Comparison of ENCODE assay signal across 9 cellular contexts in the genomic region with DNA sequence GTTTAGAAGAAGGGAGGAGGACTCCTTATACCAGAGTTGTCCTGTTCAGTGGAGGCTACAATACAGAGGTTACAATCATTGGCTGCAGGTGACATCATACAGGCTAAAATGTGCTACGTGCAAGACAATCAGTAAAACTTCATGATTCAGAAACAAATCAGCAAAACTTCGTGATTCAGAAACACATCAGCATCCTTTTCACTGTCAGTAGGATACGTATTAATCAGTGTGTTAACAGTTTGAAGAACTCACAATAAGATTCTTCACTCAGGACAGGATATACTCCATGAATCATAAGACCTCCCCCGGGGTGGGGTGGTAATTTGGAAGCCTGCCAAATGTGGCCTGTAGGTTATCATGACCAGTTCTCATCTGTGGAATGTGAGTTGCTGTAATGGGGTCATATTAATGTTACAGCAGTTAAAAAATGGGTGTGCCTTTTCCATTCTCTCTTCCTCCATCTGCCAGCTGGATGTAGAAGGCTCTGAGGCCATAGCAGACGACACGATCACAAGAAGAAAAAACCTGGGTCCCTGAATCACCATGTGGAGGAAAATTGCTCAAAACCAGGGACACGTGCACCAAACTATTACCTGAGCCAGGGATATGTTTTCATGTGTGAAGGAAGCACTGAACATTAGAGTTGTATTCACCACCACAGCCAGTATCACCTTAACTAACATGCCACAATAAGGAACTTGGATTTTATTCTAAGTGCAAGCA.
A peak's percentile ranks its signal among the peaks of the same experiment; 100 is the strongest.
DNase-seq lines count a peak whose midpoint lies in the region; ATAC-seq and TF ChIP-seq lines count a peak whose summit lies in the region.
"Had no signal": no experiment of that assay in that cellular context is flagged by ENCODE, and none has a peak within 500 bp of the region (broad histone marks: within the 10 kb centered on the region; RNA-seq: fewer than 3 reads in every experiment).

No MANE protein-coding gene starts in this region.

- H2BK15ac ChIP-seq in neuronal stem cell (ENCODE audit: low read length) = no peak overlapping the region

- no peak overlapping the region for H3K23ac ChIP-seq in neuronal stem cell (ENCODE audit: low read depth, low read length, poor library complexity)

- H3K4me3 ChIP-seq in A673 (ENCODE audit: low read depth, low read length, poor library complexity, severe bottlenecking) (no peak overlapping the region), left lung (no peak overlapping the region), dorsolateral prefrontal cortex (no peak overlapping the region), neuronal stem cell (ENCODE audit: low read length in 2 of 2) (no peak overlapping the region)

- CTCF ChIA-PET in A673 (lab: Charles Lee) = no interaction called here
- CTCF ChIA-PET in activated CD4-positive, alpha-beta memory T cell treated with anti-CD3 and anti-CD28 coated beads for 36 hours (lab: Charles Lee) = interaction anchor here (0.5 kb wide), 1 partner anchor 314 kb away, joined by 4 read pairs; no protein-coding TSS in a partner anchor

- no peak overlapping the region for H4K91ac ChIP-seq in neuronal stem cell (ENCODE audit: low read depth, low read length, poor library complexity)

- no peak overlapping the region for H3K14ac ChIP-seq in neuronal stem cell (ENCODE audit: low read length)

- H4K8ac ChIP-seq in neuronal stem cell (ENCODE audit: low read depth, low read length) = no peak overlapping the region

- H3K4me1 Mint-ChIP-seq in activated CD4-positive, alpha-beta memory T cell treated with anti-CD3 and anti-CD28 coated beads for 36 hours (ENCODE audit: low read depth) = peaks cover 17% of the 10 kb centered on the region

- BruUV-seq in A673 (replicated peaks; lab: Mats Ljungman, UMichigan) = no TSS peak

- H3K27me3 Mint-ChIP-seq in activated CD4-positive, alpha-beta memory T cell treated with anti-CD3 and anti-CD28 coated beads for 36 hours = peaks cover 1% of the 10 kb centered on the region

- no peak overlapping the region for H2AFZ ChIP-seq in neuronal stem cell (ENCODE audit: low read length)

- H2BK120ac ChIP-seq in neuronal stem cell (ENCODE audit: low read depth, low read length) = no peak overlapping the region

- no peak overlapping the region for H3K18ac ChIP-seq in neuronal stem cell (ENCODE audit: low read length)

- no CpG with 5 or more reads among the region's 7 CpGs for WGBS in neuronal stem cell (ENCODE audit: extremely low coverage in 2 of 2, insufficient read length in 2 of 2, insufficient replicate concordance in 1 of 2), 2 donors

- H3K27ac Mint-ChIP-seq in activated CD4-positive, alpha-beta memory T cell treated with anti-CD3 and anti-CD28 coated beads for 36 hours = peak overlapping the region; percentile 85

- no peaks in the 10 kb centered on the region for H3K4me1 ChIP-seq in A673 (ENCODE audit: insufficient read depth, low read length, poor library complexity, severe bottlenecking)
- H3K4me1 ChIP-seq in left lung = no peaks in the 10 kb centered on the region
- peaks cover 10 to 14% of the 10 kb centered on the region in 2 donors for H3K4me1 ChIP-seq in neuronal stem cell (ENCODE audit: control insufficient read depth in 2 of 2, insufficient read depth in 1 of 2, low read depth in 1 of 2, low read length in 2 of 2)

- no peak overlapping the region for H2BK5ac ChIP-seq in neuronal stem cell (ENCODE audit: low read length)

- H2BK12ac ChIP-seq in neuronal stem cell (ENCODE audit: low read length) = no peak overlapping the region

- no peak overlapping the region for H3K9ac ChIP-seq in neuronal stem cell (ENCODE audit: low read depth, low read length, poor library complexity)

- no peak for TF ChIP-seq CTCF in A673 (conservative IDR thresholded peaks at IDR 0.05; ENCODE audit: low read depth, low read length)
- TF ChIP-seq CTCF in left lung (IDR thresholded peaks at IDR 0.05) = no peak
- TF ChIP-seq CTCF in dorsolateral prefrontal cortex (IDR thresholded peaks at IDR 0.05 in 54 of 56, conservative IDR thresholded peaks at IDR 0.05 in 2 of 56; ENCODE audit: low read depth in 1 of 56, partially characterized antibody in 56 of 56) = no peak

- POLR2A ChIA-PET in A673 (lab: Charles Lee; ENCODE audit: low non-redundant PET) = no interaction called here
- POLR2A ChIA-PET in activated CD4-positive, alpha-beta memory T cell treated with anti-CD3 and anti-CD28 coated beads for 36 hours (lab: Charles Lee) = no interaction called here

- no peak overlapping the region for H3K4ac ChIP-seq in neuronal stem cell (ENCODE audit: low read length)

- H3K4me3 Mint-ChIP-seq in activated CD4-positive, alpha-beta memory T cell treated with anti-CD3 and anti-CD28 coated beads for 36 hours = no peak overlapping the region

- no peak overlapping the region for H2AK5ac ChIP-seq in neuronal stem cell (ENCODE audit: low read depth, low read length)

- intact Hi-C loops in A673 (cut with micrococcal nuclease; ENCODE audit: unreplicated experiment) (no loop called here), left lung (cut with DNase I) (no loop called here), dorsolateral prefrontal cortex (cut with DNase I) (no loop called here)
- intact Hi-C loops in activated CD4-positive, alpha-beta memory T cell treated with anti-CD3 and anti-CD28 coated beads for 36 hours (cut with micrococcal nuclease) = loop anchor here (1.0 to 2.0 kb wide), 4 partner anchors 58 to 155 kb away; no protein-coding TSS in a partner anchor

- no peaks in the 10 kb centered on the region for H3K36me3 Mint-ChIP-seq in activated CD4-positive, alpha-beta memory T cell treated with anti-CD3 and anti-CD28 coated beads for 36 hours

- H3K9me3 ChIP-seq in A673 (ENCODE audit: low read depth, low read length, poor library complexity, severe bottlenecking) = no peaks in the 10 kb centered on the region
- no peaks in the 10 kb centered on the region for H3K9me3 ChIP-seq in left lung
- peaks cover 0 to 3% of the 10 kb centered on the region in 2 donors for H3K9me3 ChIP-seq in neuronal stem cell (replicated peaks in 1 of 2; ENCODE audit: control insufficient read depth in 2 of 2, insufficient read depth in 1 of 2, low read depth in 1 of 2, low read length in 2 of 2)

- H3K4me2 ChIP-seq in neuronal stem cell (ENCODE audit: insufficient read depth, low read length, poor library complexity, severe bottlenecking) = no peak overlapping the region

- H3K36me3 ChIP-seq in A673 (ENCODE audit: insufficient read depth, low read length, poor library complexity, severe bottlenecking) (no peaks in the 10 kb centered on the region), left lung (no peaks in the 10 kb centered on the region), neuronal stem cell (replicated peaks in 1 of 2; ENCODE audit: control insufficient read depth in 2 of 2, insufficient read depth in 2 of 2, low read length in 2 of 2) (no peaks in the 10 kb centered on the region)

- ATAC-seq in left lung (peak; percentile 59), GM21381 (IDR thresholded peaks at IDR 0.05; ENCODE audit: unreplicated experiment) (no peak)

- H3K27ac ChIP-seq in A673 (ENCODE audit: low read depth, low read length, poor library complexity, severe bottlenecking) (no peak overlapping the region), left lung (no peak overlapping the region), dorsolateral prefrontal cortex (no peak overlapping the region), neuronal stem cell (replicated peaks; ENCODE audit: low read length) (no peak overlapping the region)

- H3K9me3 Mint-ChIP-seq in activated CD4-positive, alpha-beta memory T cell treated with anti-CD3 and anti-CD28 coated beads for 36 hours = peaks cover 9% of the 10 kb centered on the region

- H3K27me3 ChIP-seq in A673 (replicated peaks; ENCODE audit: insufficient read depth, low read depth, low read length, poor library complexity) (no peaks in the 10 kb centered on the region), left lung (no peaks in the 10 kb centered on the region), dorsolateral prefrontal cortex (no peaks in the 10 kb centered on the region), neuronal stem cell (ENCODE audit: control insufficient read depth in 3 of 3, insufficient read depth in 3 of 3, low read depth in 1 of 3, low read length in 3 of 3) (no peaks in the 10 kb centered on the region)

- no peaks in the 10 kb centered on the region for H3K79me1 ChIP-seq in neuronal stem cell (ENCODE audit: low read depth, low read length)

- DNase-seq in A673 (ENCODE audit: low spot score) (peak; percentile 60), H4 (ENCODE audit: low spot score) (peak; percentile 73), left lung (no peak), OCI-M2 (lab: John Stamatoyannopoulos, UW; ENCODE audit: unreplicated experiment) (no peak), dorsolateral prefrontal cortex (no peak), neuronal stem cell (ENCODE audit: low spot score) (no peak)
- peak; percentile 86 for DNase-seq in activated CD4-positive, alpha-beta memory T cell treated with anti-CD3 and anti-CD28 coated beads for 36 hours
- DNase-seq: NCI-H1105 had no signal

Comparison
In these comparisons a context has a peak if more than half of its experiments do, and no peak if none do; other contexts are left out.
1. DNase-seq: peak in A673 (single experiment), H4 (single experiment) and activated CD4-positive, alpha-beta memory T cell treated with anti-CD3 and anti-CD28 coated beads for 36 hours (single experiment); none in left lung (0 of 2), OCI-M2 (single experiment), dorsolateral prefrontal cortex (0 of 10) and neuronal stem cell (single experiment).